ENCODE assay signal across 8 cellular contexts in genomic region chr4:112234952-112235609, GRCh38. TPM values are rescaled to one million over a fixed set of nuclear protein-coding genes. Genes with fewer than 3 reads are reported as not detected.
DNase-seq lines count a peak whose midpoint lies in the region; FAIRE-seq and TF ChIP-seq lines count a peak whose summit lies in the region.

No MANE protein-coding gene starts in this region.

- no peak overlapping the region; a peak in 1 of 22 replicates for H3K9ac ChIP-seq in BLaER1 treated with 17β-estradiol and CSF1 and Interleukin-3, amounts not matched to agents 10 nM and 100 nM

- peaks cover 0 to 27% (median 7%) of the 10 kb centered on the region in 11 experiments; a peak in 7 of 22 replicates for H3K36me3 ChIP-seq in BLaER1 treated with 17β-estradiol and CSF1 and Interleukin-3, amounts not matched to agents 10 nM and 100 nM
- no peaks in the 10 kb centered on the region for H3K36me3 ChIP-seq in osteoblast (ENCODE audit: insufficient read depth, low read length)

- peaks cover 3 to 74% (median 40%) of the 10 kb centered on the region in 11 experiments; a peak in 17 of 22 replicates for H4K20me1 ChIP-seq in BLaER1 treated with 17β-estradiol and CSF1 and Interleukin-3, amounts not matched to agents 10 nM and 100 nM
- H4K20me1 ChIP-seq in osteoblast (ENCODE audit: insufficient read depth, low read length), result no peaks in the 10 kb centered on the region

- no peak overlapping the region for H2AFZ ChIP-seq in osteoblast (ENCODE audit: low read length)

- peaks cover 19 to 43% (median 36%) of the 10 kb centered on the region in 10 experiments for H3K4me1 ChIP-seq in BLaER1 treated with 17β-estradiol and CSF1 and Interleukin-3, amounts not matched to agents 10 nM and 100 nM
- H3K4me1 ChIP-seq in osteoblast (ENCODE audit: insufficient read depth, low read length), result peaks cover 20% of the 10 kb centered on the region

- FAIRE-seq in GM19239 (lab: Jason Lieb, UNC), result peak; percentile 79

- peak overlapping the region in 8 of 11 experiments; percentile 82 to 93 (median 91); a peak in 10 of 22 replicates for H3K4me2 ChIP-seq in BLaER1 treated with 17β-estradiol and CSF1 and Interleukin-3, amounts not matched to agents 10 nM and 100 nM
- H3K4me2 ChIP-seq in osteoblast (ENCODE audit: insufficient read depth, low read length), result peak overlapping the region; percentile 33

- TF ChIP-seq CTCF in fibroblast of the aortic adventitia (IDR thresholded peaks at IDR 0.05; ENCODE audit: insufficient read depth, low read length) (peak; percentile 78), osteoblast (IDR thresholded peaks at IDR 0.05; ENCODE audit: extremely low read depth, low read depth, low read length) (peak; percentile 85)

- H3K9me3 ChIP-seq in BLaER1 treated with 17β-estradiol and CSF1 and Interleukin-3, amounts not matched to agents 10 nM and 100 nM (replicated peaks in 1 of 11), result no peaks in the 10 kb centered on the region
- H3K9me3 ChIP-seq in osteoblast (ENCODE audit: low read depth, low read length), result no peaks in the 10 kb centered on the region

- DNase-seq in GM19239 (ENCODE audit: insufficient read length, low spot score), result no peak
- peak; percentile 42 for DNase-seq in NCI-H82 treated with DMSO at 0.1 percent for 48 hours (lab: John Stamatoyannopoulos, UW; ENCODE audit: unreplicated experiment)
- peak; percentile 9 for DNase-seq in activated T-cell treated with anti-CD3 and anti-CD28 coated beads for 48 hours (ENCODE audit: low read depth)
- DNase-seq in fibroblast of the aortic adventitia (ENCODE audit: low read depth), result peak; percentile 92
- DNase-seq in osteoblast (ENCODE audit: insufficient read length, low spot score, missing footprints), result peak; percentile 90
- no peak for DNase-seq in NK-92 treated with Interleukin-12 subunit alpha and Interleukin-12 subunit beta, amount 100 ng/mL, for 24 hours (lab: John Stamatoyannopoulos, UW)
- no peak for DNase-seq in NCI-H1048 (lab: John Stamatoyannopoulos, UW)

- H3K27me3 ChIP-seq in BLaER1 treated with 17β-estradiol and CSF1 and Interleukin-3, amounts not matched to agents 10 nM and 100 nM, result no peaks in the 10 kb centered on the region
- H3K27me3 ChIP-seq in osteoblast (ENCODE audit: insufficient read depth, low read length), result no peaks in the 10 kb centered on the region

- H3K27ac ChIP-seq in BLaER1 treated with 17β-estradiol and CSF1 and Interleukin-3, amounts not matched to agents 10 nM and 100 nM, result no peak overlapping the region
- peak overlapping the region; percentile 24 for H3K27ac ChIP-seq in osteoblast (ENCODE audit: low read depth, low read length)

- H3K4me3 ChIP-seq in BLaER1 treated with 17β-estradiol and CSF1 and Interleukin-3, amounts not matched to agents 10 nM and 100 nM, result no peak overlapping the region
- H3K4me3 ChIP-seq in fibroblast of the aortic adventitia (ENCODE audit: low read depth, low read length), result no peak overlapping the region
- no peak overlapping the region for H3K4me3 ChIP-seq in osteoblast (ENCODE audit: insufficient read depth, low read length)

- H3K79me2 ChIP-seq in osteoblast (ENCODE audit: insufficient read depth, low read length), result peaks cover 63% of the 10 kb centered on the region

RNA-seq across cellular contexts. Expression of gene AP1AR, which starts 3.5 kb away (rescaled TPM):
- total RNA-seq in fibroblast of the aortic adventitia (ENCODE audit: low replicate concordance), result 23.7 and 25.8 TPM in 2 replicates
- 27.7 and 28.2 TPM in 2 replicates for total RNA-seq in osteoblast

RNA-seq across cellular contexts. Expression of gene TIFA, which starts 50.6 kb away (rescaled TPM):
- total RNA-seq in fibroblast of the aortic adventitia (ENCODE audit: low replicate concordance) (2.8 and 8.9 TPM in 2 replicates), osteoblast (5.3 and 6.2 TPM in 2 replicates)

Comparison
In these comparisons a context has a peak if more than half of its experiments do, and no peak if none do; other contexts are left out.
1. DNase-seq: peak in NCI-H82 treated with DMSO at 0.1 percent for 48 hours (single experiment), activated T-cell treated with anti-CD3 and anti-CD28 coated beads for 48 hours (single experiment), fibroblast of the aortic adventitia (single experiment) and osteoblast (single experiment); none in GM19239 (single experiment), NK-92 treated with Interleukin-12 subunit alpha and Interleukin-12 subunit beta, amount 100 ng/mL, for 24 hours (single experiment) and NCI-H1048 (single experiment).